ENCODE assay signal across 18 cellular contexts in the genomic region with DNA sequence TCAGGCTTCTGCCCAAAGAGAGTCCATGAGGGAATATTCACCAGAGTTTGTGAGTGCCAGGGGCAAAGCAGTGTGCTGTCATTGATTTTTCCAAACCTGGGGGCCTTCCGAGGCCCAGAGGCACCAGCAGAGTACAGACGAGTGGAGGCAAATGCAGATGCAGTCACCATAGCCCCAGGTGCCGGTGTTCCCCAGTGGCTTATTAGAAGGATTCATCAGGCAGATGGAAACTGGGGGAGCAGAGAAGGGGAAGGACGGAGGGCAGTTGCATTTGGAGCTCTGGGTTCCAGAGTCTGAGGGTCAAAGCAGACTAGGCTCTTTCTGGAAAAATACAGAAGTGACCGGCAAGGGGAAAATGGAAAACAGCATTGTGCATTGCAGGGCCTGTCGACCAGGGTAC.
"Had no signal": no experiment of that assay in that cellular context is flagged by ENCODE, and none has a peak within 500 bp of the region (broad histone marks: within the 10 kb centered on the region; RNA-seq: fewer than 3 reads in every experiment).

No MANE protein-coding gene starts in this region.

- H3K36me3 Mint-ChIP-seq: memory B cell; naive thymus-derived CD4-positive, alpha-beta T cell; stimulated activated memory B cell treated with anti-CD40 and anti-IgM and Interleukin-4, amounts not matched to agents 10 μg/mL and 1 μg/mL and 100 μg/mL, for 72 hours had no signal

- H3K27ac Mint-ChIP-seq: memory B cell; naive thymus-derived CD4-positive, alpha-beta T cell; nephron progenitor cell; stimulated activated memory B cell treated with anti-CD40 and anti-IgM and Interleukin-4, amounts not matched to agents 10 μg/mL and 1 μg/mL and 100 μg/mL, for 72 hours; stimulated activated naive CD8-positive, alpha-beta T cell treated with anti-CD3 and anti-CD28 coated beads, Interleukin-15, Interleukin-2, amounts not matched to agents 100 ng/mL and 50 ng/mL, for 24 hours had no signal

- H3K4me1 Mint-ChIP-seq: memory B cell; naive thymus-derived CD4-positive, alpha-beta T cell had no signal

- DNase-seq: effector CD4-positive, alpha-beta T cell; foreskin melanocyte; heart left ventricle; hippocampal formation; kidney glomerular epithelial cell; left lung; midbrain; naive thymus-derived CD4-positive, alpha-beta T cell; nephron progenitor cell; spleen; stimulated activated CD4-positive, alpha-beta T cell treated with anti-CD3 and anti-CD28 coated beads, Interleukin-15, amount 100 ng/mL, for 24 hours; stimulated activated CD4-positive, alpha-beta T cell treated with anti-CD3 and anti-CD28 coated beads, Interleukin-1b, Interleukin-23, amount 100 ng/mL, for 48 hours; stimulated activated CD4-positive, alpha-beta T cell treated with anti-CD3 and anti-CD28 coated beads, Interleukin-4, amount 100 ng/mL, for 24 hours; tibial artery; upper lobe of right lung had no signal

- H3K4me3 Mint-ChIP-seq: memory B cell; naive thymus-derived CD4-positive, alpha-beta T cell; nephron progenitor cell; stimulated activated memory B cell treated with anti-CD40 and anti-IgM and Interleukin-4, amounts not matched to agents 10 μg/mL and 1 μg/mL and 100 μg/mL, for 72 hours; stimulated activated naive CD8-positive, alpha-beta T cell treated with anti-CD3 and anti-CD28 coated beads, Interleukin-15, Interleukin-2, amounts not matched to agents 100 ng/mL and 50 ng/mL, for 24 hours had no signal

- H3K9me3 Mint-ChIP-seq: memory B cell; nephron progenitor cell; stimulated activated memory B cell treated with anti-CD40 and anti-IgM and Interleukin-4, amounts not matched to agents 10 μg/mL and 1 μg/mL and 100 μg/mL, for 72 hours; stimulated activated naive CD8-positive, alpha-beta T cell treated with anti-CD3 and anti-CD28 coated beads, Interleukin-15, Interleukin-2, amounts not matched to agents 100 ng/mL and 50 ng/mL, for 24 hours had no signal
